12 cellular contexts compared by ENCODE assay signal in the genomic region with DNA sequence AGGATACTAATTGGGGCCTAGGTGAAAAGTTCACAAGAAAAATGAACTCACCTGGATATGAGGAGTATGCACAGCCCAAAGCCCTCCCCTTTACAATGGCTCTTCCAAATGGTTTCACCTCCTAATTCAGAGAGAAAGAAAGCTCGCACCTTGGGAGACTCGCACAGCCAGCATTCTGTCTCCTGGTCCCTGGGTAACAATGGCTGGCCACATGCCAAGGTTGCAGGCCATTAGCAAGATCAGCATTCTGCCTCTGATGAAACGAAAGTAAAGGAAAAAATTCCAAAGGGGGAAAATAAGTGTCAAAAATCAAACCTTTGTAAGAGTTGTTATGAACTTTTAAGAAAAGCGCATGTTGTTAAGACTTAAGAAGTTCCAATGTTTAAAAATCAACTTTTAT.
DNase-seq lines count a peak whose midpoint lies in the region; TF ChIP-seq lines count a peak whose summit lies in the region.
"Had no signal": no experiment of that assay in that cellular context is flagged by ENCODE, and none has a peak within 500 bp of the region (broad histone marks: within the 10 kb centered on the region; RNA-seq: fewer than 3 reads in every experiment).

No MANE protein-coding gene starts in this region.

- no peak for TF ChIP-seq EP300 in ovary (IDR thresholded peaks at IDR 0.05)

- BruUV-seq in A673 (replicated peaks; lab: Mats Ljungman, UMichigan) = no TSS peak

- H3K36me3 ChIP-seq in A673 (ENCODE audit: insufficient read depth, low read length, poor library complexity, severe bottlenecking) = no peaks in the 10 kb centered on the region
- H3K36me3 ChIP-seq in NT2/D1 (ENCODE audit: insufficient read depth, insufficient read length, low read length) = no peaks in the 10 kb centered on the region
- no peaks in the 10 kb centered on the region for H3K36me3 ChIP-seq in ovary
- H3K36me3 ChIP-seq in HAP-1 (replicated peaks) = no peaks in the 10 kb centered on the region

- H3K9me3 ChIP-seq in A673 (ENCODE audit: low read depth, low read length, poor library complexity, severe bottlenecking) (no peaks in the 10 kb centered on the region), NT2/D1 (ENCODE audit: insufficient read depth, low read length) (no peaks in the 10 kb centered on the region), ovary (no peaks in the 10 kb centered on the region), HAP-1 (no peaks in the 10 kb centered on the region)

- TF ChIP-seq CTCF in A673 (conservative IDR thresholded peaks at IDR 0.05; ENCODE audit: low read depth, low read length) (no peak), ovary (IDR thresholded peaks at IDR 0.05) (no peak)

- POLR2A ChIA-PET in A673 (lab: Charles Lee; ENCODE audit: low non-redundant PET) = no interaction called here

- intact Hi-C loops in A673 (cut with micrococcal nuclease; ENCODE audit: unreplicated experiment) = no loop called here
- intact Hi-C loops in head of caudate nucleus (cut with DNase I) = loop anchor here (10.0 kb wide), 1 partner anchor 63 kb away; no protein-coding TSS in a partner anchor
- intact Hi-C loops in ovary (cut with DNase I) = no loop called here

- CTCF ChIA-PET in A673 (lab: Charles Lee) = no interaction called here

- in situ Hi-C loops in HAP-1 (cut with MboI; ENCODE audit: low sequenced_read_pairs) = no loop called here

- no peak for TF ChIP-seq POLR2A in ovary (IDR thresholded peaks at IDR 0.05)

- H3K4me1 ChIP-seq in A673 (ENCODE audit: insufficient read depth, low read length, poor library complexity, severe bottlenecking) = no peaks in the 10 kb centered on the region
- H3K4me1 ChIP-seq in NT2/D1 (ENCODE audit: insufficient read depth, insufficient read length) = no peaks in the 10 kb centered on the region
- no peaks in the 10 kb centered on the region for H3K4me1 ChIP-seq in ovary (ENCODE audit: insufficient read depth)
- H3K4me1 ChIP-seq in HAP-1 = no peaks in the 10 kb centered on the region

- no peak overlapping the region for H3K9ac ChIP-seq in NT2/D1 (ENCODE audit: insufficient read length, low read depth)

- WGBS in ovary, 3 donors = 77 to 84% (median 82%) methylated on average over 4 of the region's 4 CpGs

- no peak overlapping the region for H3K27ac ChIP-seq in A673 (ENCODE audit: low read depth, low read length, poor library complexity, severe bottlenecking)
- H3K27ac ChIP-seq in ovary = no peak overlapping the region

- DNase-seq in A673 (ENCODE audit: low spot score) = peak; percentile 12
- DNase-seq in NT2/D1 (ENCODE audit: low read depth, low spot score) = peak; percentile 28
- peak in 31 of 42 donors; percentile 2 to 62 (median 24) for DNase-seq in head of caudate nucleus
- peak in 4 of 5 donors; percentile 18 to 43 (median 35) for DNase-seq in ovary
- DNase-seq in hippocampal formation (lab: John Stamatoyannopoulos, UW) = no peak
- DNase-seq in stimulated activated CD8-positive, alpha-beta memory T cell treated with anti-CD3 and anti-CD28 coated beads, Interleukin-4, amount 100 ng/mL, for 48 hours = no peak
- DNase-seq in HAP-1 (ENCODE audit: low spot score in 2 of 2) = no peak
- no peak for DNase-seq in activated T-cell treated with anti-CD3 and anti-CD28 coated beads for 4 hours
- DNase-seq: activated CD4-positive, alpha-beta T cell treated with anti-CD3 and anti-CD28 coated beads for 36 hours; activated naive CD4-positive, alpha-beta T cell treated with Interleukin-2 at 50 U/mL for 16 hours; NCI-H2171; SHP77 treated with DMSO at 0.1 percent for 48 hours had no signal

- H3K4me3 ChIP-seq in A673 (ENCODE audit: low read depth, low read length, poor library complexity, severe bottlenecking) (no peak overlapping the region), NT2/D1 (ENCODE audit: insufficient read length, low read depth) (no peak overlapping the region), ovary (no peak overlapping the region), HAP-1 (no peak overlapping the region)

- H3K27me3 ChIP-seq in A673 (replicated peaks; ENCODE audit: insufficient read depth, low read depth, low read length, poor library complexity) (no peaks in the 10 kb centered on the region), NT2/D1 (ENCODE audit: insufficient read depth, insufficient read length) (no peaks in the 10 kb centered on the region), ovary (no peaks in the 10 kb centered on the region), HAP-1 (ENCODE audit: low read depth) (no peaks in the 10 kb centered on the region)

Comparison
In these comparisons a context has a peak if more than half of its experiments do, and no peak if none do; other contexts are left out.
1. DNase-seq: peak in A673 (single experiment), NT2/D1 (single experiment), head of caudate nucleus (31 of 42) and ovary (4 of 5); none in hippocampal formation (0 of 2), stimulated activated CD8-positive, alpha-beta memory T cell treated with anti-CD3 and anti-CD28 coated beads, Interleukin-4, amount 100 ng/mL, for 48 hours (single experiment), HAP-1 (0 of 2) and activated T-cell treated with anti-CD3 and anti-CD28 coated beads for 4 hours (single experiment).